Comparison of ENCODE assay signal across 1 cellular context in genomic region chr11:130518164-130518563, GRCh38.
TF ChIP-seq lines count a peak whose summit lies in the region.

No MANE protein-coding gene starts in this region.

TF ChIP-seq in GM23338, 12 proteins besides CTCF, POLR2A, EP300 and RAD21 (continued from another document):
- TF ChIP-seq REST (IDR thresholded peaks at IDR 0.05; ENCODE audit: unreplicated experiment) (no peak), CREB1 (CRISPR knock-in tag; IDR thresholded peaks at IDR 0.05; ENCODE audit: low read depth) (no peak)
- TF ChIP-seq, protein P1, sequence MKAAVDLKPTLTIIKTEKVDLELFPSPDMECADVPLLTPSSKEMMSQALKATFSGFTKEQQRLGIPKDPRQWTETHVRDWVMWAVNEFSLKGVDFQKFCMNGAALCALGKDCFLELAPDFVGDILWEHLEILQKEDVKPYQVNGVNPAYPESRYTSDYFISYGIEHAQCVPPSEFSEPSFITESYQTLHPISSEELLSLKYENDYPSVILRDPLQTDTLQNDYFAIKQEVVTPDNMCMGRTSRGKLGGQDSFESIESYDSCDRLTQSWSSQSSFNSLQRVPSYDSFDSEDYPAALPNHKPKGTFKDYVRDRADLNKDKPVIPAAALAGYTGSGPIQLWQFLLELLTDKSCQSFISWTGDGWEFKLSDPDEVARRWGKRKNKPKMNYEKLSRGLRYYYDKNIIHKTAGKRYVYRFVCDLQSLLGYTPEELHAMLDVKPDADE (IDR thresholded peaks at IDR 0.05) = no peak
